11 cellular contexts compared by ENCODE assay signal in genomic region chr10:30467939-30468338, GRCh38. TPM values are rescaled to one million over a fixed set of nuclear protein-coding genes. Genes with fewer than 3 reads are reported as not detected.
DNase-seq lines count a peak whose midpoint lies in the region; ATAC-seq and TF ChIP-seq lines count a peak whose summit lies in the region.
"Had no signal": no experiment of that assay in that cellular context is flagged by ENCODE, and none has a peak within 500 bp of the region (broad histone marks: within the 10 kb centered on the region; RNA-seq: fewer than 3 reads in every experiment).

No MANE protein-coding gene starts in this region.

- H3K9me2 ChIP-seq in Loucy (replicated peaks; ENCODE audit: low read depth, low read length): no peaks in the 10 kb centered on the region

- peaks cover 0 to 2% (median 0%) of the 10 kb centered on the region in 3 donors for H3K36me3 Mint-ChIP-seq in CD8-positive, alpha-beta memory T cell

- H3K27ac ChIP-seq in body of pancreas: peak overlapping the region in 1 of 4 donors; percentile 55
- no peak overlapping the region for H3K27ac ChIP-seq in CD8-positive, alpha-beta memory T cell (ENCODE audit: low read depth, low read length)

- TF ChIP-seq POLR2A in body of pancreas (IDR thresholded peaks at IDR 0.05): no peak

- 59 to 83% methylated on average over 3 of the region's 3 CpGs for WGBS in body of pancreas, 2 donors

- no peaks in the 10 kb centered on the region for H3K9me3 Mint-ChIP-seq in CD8-positive, alpha-beta memory T cell

- POLR2A ChIA-PET in GM10248 (lab: Yijun Ruan, JAX): interaction anchor here (0.7 kb wide), 1 partner anchor 119 kb away, joined by 3 read pairs; the partner anchor contains the start of gene MTPAP
- POLR2A ChIA-PET in CD8-positive, alpha-beta memory T cell (lab: Charles Lee): no interaction called here

- CTCF ChIA-PET in GM10248 (lab: Yijun Ruan, JAX): interaction anchor here (0.7 to 1.2 kb wide), 3 partner anchors 12 to 123 kb away, joined by 3 to 4 read pairs (median 4); no protein-coding TSS in a partner anchor
- CTCF ChIA-PET in CD8-positive, alpha-beta memory T cell (lab: Charles Lee): interaction anchor here (1.0 kb wide), 1 partner anchor 282 kb away, joined by 3 read pairs; no protein-coding TSS in a partner anchor

- no peaks in the 10 kb centered on the region for H3K27me3 Mint-ChIP-seq in CD8-positive, alpha-beta memory T cell

- DNase-seq in GM10248 (ENCODE audit: extremely low spot score) (peak; percentile 54), inferior parietal cortex (ENCODE audit: extremely low spot score) (peak; percentile 33), body of pancreas (no peak), SK-N-DZ (ENCODE audit: low spot score) (no peak), ACHN (no peak)
- DNase-seq in CD8-positive, alpha-beta memory T cell: no peak
- DNase-seq: heart left ventricle, NCI-H345, substantia nigra had no signal

- H3K4me1 ChIP-seq in Loucy (ENCODE audit: insufficient read depth, low read length, poor library complexity, severe bottlenecking): no peaks in the 10 kb centered on the region
- H3K4me1 ChIP-seq in body of pancreas: no peaks in the 10 kb centered on the region
- H3K4me1 ChIP-seq in CD8-positive, alpha-beta memory T cell (ENCODE audit: insufficient read depth, low read length): peaks cover 8% of the 10 kb centered on the region

- peak overlapping the region; percentile 60 for H2AFZ ChIP-seq in Loucy (ENCODE audit: low read length)

- H3K4me3 Mint-ChIP-seq in CD8-positive, alpha-beta memory T cell: peak overlapping the region in 1 of 7 donors; percentile 73

- H3K4me3 ChIP-seq in Loucy (ENCODE audit: low read length, poor library complexity, severe bottlenecking): no peak overlapping the region
- H3K4me3 ChIP-seq in body of pancreas: no peak overlapping the region
- no peak overlapping the region for H3K4me3 ChIP-seq in CD8-positive, alpha-beta memory T cell (ENCODE audit: low read length)

- H3K36me3 ChIP-seq in Loucy (ENCODE audit: insufficient read depth, low read length) (no peaks in the 10 kb centered on the region), body of pancreas (replicated peaks in 1 of 2; ENCODE audit: insufficient read depth in 1 of 2, low read depth in 2 of 2) (no peaks in the 10 kb centered on the region)
- H3K36me3 ChIP-seq in CD8-positive, alpha-beta memory T cell (ENCODE audit: insufficient read depth, low read length): no peaks in the 10 kb centered on the region

- H3K4me2 ChIP-seq in Loucy (ENCODE audit: low read depth, low read length, poor library complexity, severe bottlenecking): no peak overlapping the region

- intact Hi-C loops in body of pancreas (cut with DNase I): no loop called here

- no peaks in the 10 kb centered on the region for H3F3A ChIP-seq in Loucy (ENCODE audit: low read depth)

- H3K4me1 Mint-ChIP-seq in CD8-positive, alpha-beta memory T cell: peaks cover 8 to 42% (median 9%) of the 10 kb centered on the region in 3 donors

- H3K27ac Mint-ChIP-seq in CD8-positive, alpha-beta memory T cell: peak overlapping the region in 4 of 8 donors; percentile 44 to 76 (median 60)

- H3K27me3 ChIP-seq in Loucy (ENCODE audit: insufficient read depth, low read length, poor library complexity, severe bottlenecking) (no peaks in the 10 kb centered on the region), body of pancreas (no peaks in the 10 kb centered on the region)
- H3K27me3 ChIP-seq in CD8-positive, alpha-beta memory T cell (ENCODE audit: insufficient read depth, low read length, poor library complexity, severe bottlenecking): no peaks in the 10 kb centered on the region
- H3K27me3 ChIP-seq: heart left ventricle had no signal

- H3K9ac ChIP-seq in Loucy (ENCODE audit: low read depth, low read length, poor library complexity, severe bottlenecking): no peak overlapping the region

- peak; percentile 72 for ATAC-seq in GM21526 (IDR thresholded peaks at IDR 0.05; ENCODE audit: low FRiP score, unreplicated experiment)
- no peak for ATAC-seq in body of pancreas

- H4K20me1 ChIP-seq in Loucy (ENCODE audit: insufficient read depth, low read length, poor library complexity, severe bottlenecking): no peaks in the 10 kb centered on the region

- TF ChIP-seq CTCF in GM10248 (IDR thresholded peaks at IDR 0.05; ENCODE audit: control extremely low read depth, extremely low read depth, low read depth, missing control alignments) (no peak), Loucy (conservative IDR thresholded peaks at IDR 0.05; ENCODE audit: low read length) (no peak), body of pancreas (IDR thresholded peaks at IDR 0.05) (no peak)

- no peaks in the 10 kb centered on the region for H3K9me3 ChIP-seq in Loucy (ENCODE audit: insufficient read depth, low read depth, low read length)
- H3K9me3 ChIP-seq in body of pancreas: no peaks in the 10 kb centered on the region
- H3K9me3 ChIP-seq in CD8-positive, alpha-beta memory T cell (ENCODE audit: low read length): no peaks in the 10 kb centered on the region
- H3K9me3 ChIP-seq: heart left ventricle had no signal

- in situ Hi-C loops in ACHN (cut with HindIII; ENCODE audit: low pct_ligation_motif_present, low pct_unique_long_range_greater_than_20kb, low sequenced_read_pairs): no loop called here

- no peaks in the 10 kb centered on the region for H3K79me2 ChIP-seq in Loucy (ENCODE audit: insufficient read depth, low read length)

RNA-seq across cellular contexts. Expression of gene MAP3K8, which starts 34.0 kb away (rescaled TPM):
- 10 to 100 TPM in 1 of 2 donors, 1 to 10 TPM in 1; 9.9 to 11.2 TPM for total RNA-seq in body of pancreas
- 0.14 and 0.39 TPM in 2 replicates for polyA plus RNA-seq in SK-N-DZ (2014; cell fraction: cytosol; rRNA removed)
- polyA plus RNA-seq in SK-N-DZ (2014; cell fraction: nucleus; rRNA removed): 0.35 and 1.2 TPM in 2 replicates
- 10 to 100 TPM; 40.3 to 42.6 TPM for total RNA-seq in CD8-positive, alpha-beta memory T cell
- 16.4 TPM for polyA plus RNA-seq in CD8-positive, alpha-beta memory T cell

Comparison
In these comparisons a context has a peak if more than half of its experiments do, and no peak if none do; other contexts are left out.
1. DNase-seq: peak in GM10248 (single experiment) and inferior parietal cortex (single experiment); none in body of pancreas (0 of 4), SK-N-DZ (single experiment), ACHN (single experiment) and CD8-positive, alpha-beta memory T cell (0 of 5).